Comparison of ENCODE assay signal across 8 cellular contexts in genomic region chr10:67697646-67698245, GRCh38. TPM values are rescaled to one million over a fixed set of nuclear protein-coding genes. Genes with fewer than 3 reads are reported as not detected.
A peak's percentile ranks its signal among the peaks of the same experiment; 100 is the strongest.
DNase-seq lines count a peak whose midpoint lies in the region; ATAC-seq, FAIRE-seq and TF ChIP-seq lines count a peak whose summit lies in the region.

No MANE protein-coding gene starts in this region.

- 0 out of 2 replicates have a peak, but pooled peaks cover 3% of the 10 kb centered on the region for H3K4me1 ChIP-seq in GM12878 (ENCODE audit: control insufficient read depth, insufficient read depth, low read length)

- peak; percentile 64 for DNase-seq in DMS 273 (lab: John Stamatoyannopoulos, UW; ENCODE audit: unreplicated experiment)
- DNase-seq in NCI-H460 (ENCODE audit: extremely low read depth, low read depth), result peak; percentile 47
- DNase-seq in GM12878 (ENCODE audit: low read depth, low spot score), result no peak
- DNase-seq in iPS-NIHi11 (ENCODE audit: low spot score), result peak; percentile 52
- DNase-seq in stromal cell of bone marrow (ENCODE audit: low read depth), result peak; percentile 28

- intact Hi-C loops in GM12878 (cut with micrococcal nuclease; ENCODE audit: unreplicated experiment), result loop anchor here (1.0 kb wide), 1 partner anchor 83 kb away; no protein-coding TSS in a partner anchor

- no peak overlapping the region for H3K27ac ChIP-seq in GM12878 (ENCODE audit: control insufficient read depth, insufficient read depth)

- peak; percentile 59 to 75 (median 65) for TF ChIP-seq CTCF in GM12878 (IDR thresholded peaks at IDR 0.05 in 2 of 3, conservative IDR thresholded peaks at IDR 0.05 in 1 of 3; ENCODE audit: control insufficient read depth in 2 of 3, extremely low read depth in 1 of 3, insufficient read depth in 1 of 3, low read depth in 3 of 3, low read length in 3 of 3)

- ATAC-seq in GM18519 (IDR thresholded peaks at IDR 0.05; ENCODE audit: low FRiP score, unreplicated experiment) (peak; percentile 73), HG03097 (IDR thresholded peaks at IDR 0.05; ENCODE audit: low FRiP score, unreplicated experiment) (peak; percentile 74), GM12878 (peak; percentile 92), GM18517 (IDR thresholded peaks at IDR 0.05; ENCODE audit: unreplicated experiment) (no peak)

- in situ Hi-C loops in GM12878 (cut with MboI), result loop anchor here (5.0 kb wide), 1 partner anchor 80 kb away; no protein-coding TSS in a partner anchor

- CTCF ChIA-PET in GM12878 (lab: Yijun Ruan, JAX), result interaction anchor here (0.6 to 6.6 kb wide), 43 partner anchors 9 to 772 kb away, joined by 3 to 573 read pairs (median 6); partner anchors contain the start of genes DNAJC12 and LRRTM3

- H3K9ac ChIP-seq in GM12878 (ENCODE audit: control insufficient read depth, insufficient read depth, low read length), result no peak overlapping the region

- H3K27me3 ChIP-seq in GM12878 (replicated peaks in 1 of 2; ENCODE audit: control insufficient read depth in 2 of 2, insufficient read depth in 2 of 2, low read length in 1 of 2), result no peaks in the 10 kb centered on the region; a peak in 1 of 4 replicates

- BruUV-seq in GM12878 (replicated peaks; lab: Mats Ljungman, UMichigan), result no TSS peak

- no peak for TF ChIP-seq POLR2A in GM12878 (IDR thresholded peaks at IDR 0.05; ENCODE audit: low read depth, low read length)

- no peak for TF ChIP-seq EP300 in GM12878 (IDR thresholded peaks at IDR 0.05; ENCODE audit: borderline replicate concordance in 1 of 2, control insufficient read depth in 1 of 2, low read depth in 2 of 2, low read length in 2 of 2)

- H3K36me3 ChIP-seq in GM12878 (ENCODE audit: control insufficient read depth in 2 of 2, insufficient read depth in 2 of 2, low read length in 1 of 2), result no peaks in the 10 kb centered on the region

- no peaks in the 10 kb centered on the region for H4K20me1 ChIP-seq in GM12878 (ENCODE audit: control insufficient read depth, insufficient read depth)

- peak; percentile 80 for TF ChIP-seq RAD21 in GM12878 (IDR thresholded peaks at IDR 0.05; ENCODE audit: insufficient read depth, low read depth, low read length)

- SMC1A ChIA-PET in GM12878 (lab: Charles Lee; ENCODE audit: uncharacterized antibody, unreplicated experiment), result interaction anchor here (0.7 to 7.1 kb wide), 36 partner anchors 8 to 604 kb away, joined by 3 to 448 read pairs (median 7); no protein-coding TSS in a partner anchor

- POLR2A ChIA-PET in GM12878 (lab: Charles Lee), result interaction anchor here (0.6 to 3.7 kb wide), 7 partner anchors 31 to 81 kb away, joined by 3 to 17 read pairs (median 4); no protein-coding TSS in a partner anchor

- no peak for FAIRE-seq in GM12878 (lab: Jason Lieb, UNC)

- RAD21 ChIA-PET in GM12878 (lab: Charles Lee; ENCODE audit: unreplicated experiment), result interaction anchor here (0.8 to 5.1 kb wide), 28 partner anchors 9 to 515 kb away, joined by 3 to 292 read pairs (median 7); partner anchors contain the start of gene SIRT1

- H3K4me2 ChIP-seq in GM12878 (ENCODE audit: control insufficient read depth, insufficient read depth), result no peak overlapping the region

- no peaks in the 10 kb centered on the region for H3K79me2 ChIP-seq in GM12878 (ENCODE audit: control insufficient read depth, insufficient read depth, low read length)

- H3K4me3 ChIP-seq in GM12878, result no peak overlapping the region

- no peaks in the 10 kb centered on the region for H3K9me3 ChIP-seq in GM12878 (replicated peaks; ENCODE audit: control insufficient read depth, insufficient read depth, low read length)

- H2AFZ ChIP-seq in GM12878 (ENCODE audit: control insufficient read depth, low read depth, low read length), result peak overlapping the region; percentile 9; the same call in 1 of the 2 replicates

- 0% methylated on average over 2 of the region's 2 CpGs for WGBS in GM12878 (ENCODE audit: insufficient coverage, insufficient replicate concordance, low lambda C conversion rate, missing lambda C conversion rate)

TF ChIP-seq in GM12878, 131 proteins besides CTCF, POLR2A, EP300 and RAD21:
- TF ChIP-seq BACH1 (IDR thresholded peaks at IDR 0.05; ENCODE audit: borderline replicate concordance), result no peak
- TF ChIP-seq SMC3 (IDR thresholded peaks at IDR 0.05; ENCODE audit: borderline replicate concordance, low read length), result peak; percentile 88
TF ChIP-seq in GM12878: peak in this region for 1.

RNA-seq across cellular contexts. Expression of gene CTNNA3, which starts 1.8 kb away (rescaled TPM):
- 0.23 and 0.47 TPM in 2 replicates for total RNA-seq in NCI-H460 (2014; rRNA removed; shearing (Covaris generic))
- polyA plus RNA-seq in NCI-H460 (2014; cell fraction: nucleus; rRNA removed), result not detected in 2 replicates
- total RNA-seq in GM12878 (2013; cell fraction: nucleolus; rRNA removed), result 102 and 115 TPM in 2 replicates
- total RNA-seq in GM12878 (2014; rRNA removed) (0.51 and 0.87 TPM in 2 replicates), GM12878 (2014; rRNA removed; fragmentation: Illumina TruSeq; extraction: Trizol) (0.41 and 0.76 TPM in 2 replicates), GM12878 (2021) (0.13 and 0.43 TPM in 2 replicates)
- not detected for polyA plus RNA-seq in GM12878 (2011; ENCODE audit: low read depth)
- polyA plus RNA-seq in GM12878 (2011; rRNA removed) (3.9 and 4.5 TPM in 2 replicates), GM12878 (2014; fragmentation: Illumina TruSeq; extraction: Trizol) (0.06 and 0.12 TPM in 2 replicates), GM12878 (2014; fragmentation: Nextera tagmentation; extraction: Ambion mirVana) (under 1 TPM in 1 of 2 experiments, not detected in 1; 0.15 TPM), GM12878 (2014; rRNA removed) (under 0.01 and 0.27 TPM in 2 replicates), GM12878 (2016; fragmentation: Nextera tagmentation; extraction: Ambion mirVana) (under 1 TPM in 1 of 2 experiments, not detected in 1; 0.30 TPM)
- 1.5 and 1.7 TPM in 2 replicates for polyA plus RNA-seq in GM12878 (2011; cell fraction: cytosol; rRNA removed)
- 2.8 and 3.8 TPM in 2 replicates for polyA plus RNA-seq in GM12878 (2011; cell fraction: nucleus; rRNA removed)
- polyA plus RNA-seq in GM12878 (2012), result not detected in 2 replicates
- 11.8 and 19.2 TPM in 2 replicates for polyA minus RNA-seq in GM12878 (2011; rRNA and poly(A)+ RNA removed)
- 0.94 and 3.1 TPM in 2 replicates for polyA minus RNA-seq in GM12878 (2011; cell fraction: cytosol; rRNA and poly(A)+ RNA removed)
- polyA minus RNA-seq in GM12878 (2011; cell fraction: nucleus; rRNA and poly(A)+ RNA removed), result 25.8 and 30.3 TPM in 2 replicates
